In the genomic region with DNA sequence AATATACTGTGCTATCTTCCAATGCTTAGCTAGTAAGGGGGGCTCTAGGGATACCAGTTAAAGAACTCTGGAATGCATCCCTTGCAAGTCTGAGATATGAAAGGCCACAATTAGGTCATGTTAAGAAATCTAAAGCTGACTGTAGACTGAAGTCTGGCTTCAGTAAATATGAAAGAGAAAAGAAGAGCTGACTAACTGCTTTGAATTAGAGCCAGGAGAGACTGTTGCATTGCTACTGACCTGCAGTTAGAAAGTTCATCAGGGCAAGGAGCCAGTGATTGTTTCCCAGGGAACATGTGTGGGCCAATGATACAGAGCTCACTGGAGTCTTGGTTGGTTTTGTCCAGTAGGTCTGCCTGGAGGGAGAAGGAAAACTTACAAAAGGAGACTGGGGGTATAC, we compare ENCODE assay signal across 1 cellular context.
TF ChIP-seq lines count a peak whose summit lies in the region.

No MANE protein-coding gene starts in this region.

TF ChIP-seq in WTC11, 78 proteins besides CTCF, POLR2A, EP300 and RAD21 (continued from another document):
- TF ChIP-seq, protein P1, sequence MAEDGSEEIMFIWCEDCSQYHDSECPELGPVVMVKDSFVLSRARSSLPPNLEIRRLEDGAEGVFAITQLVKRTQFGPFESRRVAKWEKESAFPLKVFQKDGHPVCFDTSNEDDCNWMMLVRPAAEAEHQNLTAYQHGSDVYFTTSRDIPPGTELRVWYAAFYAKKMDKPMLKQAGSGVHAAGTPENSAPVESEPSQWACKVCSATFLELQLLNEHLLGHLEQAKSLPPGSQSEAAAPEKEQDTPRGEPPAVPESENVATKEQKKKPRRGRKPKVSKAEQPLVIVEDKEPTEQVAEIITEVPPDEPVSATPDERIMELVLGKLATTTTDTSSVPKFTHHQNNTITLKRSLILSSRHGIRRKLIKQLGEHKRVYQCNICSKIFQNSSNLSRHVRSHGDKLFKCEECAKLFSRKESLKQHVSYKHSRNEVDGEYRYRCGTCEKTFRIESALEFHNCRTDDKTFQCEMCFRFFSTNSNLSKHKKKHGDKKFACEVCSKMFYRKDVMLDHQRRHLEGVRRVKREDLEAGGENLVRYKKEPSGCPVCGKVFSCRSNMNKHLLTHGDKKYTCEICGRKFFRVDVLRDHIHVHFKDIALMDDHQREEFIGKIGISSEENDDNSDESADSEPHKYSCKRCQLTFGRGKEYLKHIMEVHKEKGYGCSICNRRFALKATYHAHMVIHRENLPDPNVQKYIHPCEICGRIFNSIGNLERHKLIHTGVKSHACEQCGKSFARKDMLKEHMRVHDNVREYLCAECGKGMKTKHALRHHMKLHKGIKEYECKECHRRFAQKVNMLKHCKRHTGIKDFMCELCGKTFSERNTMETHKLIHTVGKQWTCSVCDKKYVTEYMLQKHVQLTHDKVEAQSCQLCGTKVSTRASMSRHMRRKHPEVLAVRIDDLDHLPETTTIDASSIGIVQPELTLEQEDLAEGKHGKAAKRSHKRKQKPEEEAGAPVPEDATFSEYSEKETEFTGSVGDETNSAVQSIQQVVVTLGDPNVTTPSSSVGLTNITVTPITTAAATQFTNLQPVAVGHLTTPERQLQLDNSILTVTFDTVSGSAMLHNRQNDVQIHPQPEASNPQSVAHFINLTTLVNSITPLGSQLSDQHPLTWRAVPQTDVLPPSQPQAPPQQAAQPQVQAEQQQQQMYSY (CRISPR knock-in tag; IDR thresholded peaks at IDR 0.05): no peak
- no peak for TF ChIP-seq EMX1 (CRISPR knock-in tag; IDR thresholded peaks at IDR 0.05)
- TF ChIP-seq ZNF281 (CRISPR knock-in tag; IDR thresholded peaks at IDR 0.05): no peak
- no peak for TF ChIP-seq NR2C2 (CRISPR knock-in tag; IDR thresholded peaks at IDR 0.05)
- TF ChIP-seq E2F1 (CRISPR knock-in tag; IDR thresholded peaks at IDR 0.05): no peak
TF ChIP-seq in WTC11: peak in this region for 0.
